Comparison of ENCODE assay signal across 20 cellular contexts in the genomic region with DNA sequence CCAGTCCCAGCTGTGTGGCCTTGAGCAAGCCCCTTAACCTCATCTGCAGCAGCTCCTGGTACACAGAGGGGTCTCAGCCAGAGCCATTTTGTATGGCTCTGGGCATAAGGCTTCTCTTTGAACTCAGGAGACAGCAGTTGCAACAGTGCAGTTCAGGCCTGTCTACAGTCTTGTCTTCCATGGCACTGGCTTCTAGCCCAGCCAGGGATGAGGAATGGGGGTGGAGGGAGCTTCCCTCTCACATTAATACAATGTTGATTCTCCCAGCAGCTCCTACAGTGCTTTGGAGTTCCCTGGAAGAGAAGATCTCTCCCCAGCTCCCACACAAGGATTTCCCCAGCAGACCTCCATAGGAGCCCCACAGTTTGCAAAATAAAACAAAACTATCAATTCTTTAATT.
DNase-seq lines count a peak whose midpoint lies in the region; ATAC-seq and TF ChIP-seq lines count a peak whose summit lies in the region.
"Had no signal": no experiment of that assay in that cellular context is flagged by ENCODE, and none has a peak within 500 bp of the region (broad histone marks: within the 10 kb centered on the region; RNA-seq: fewer than 3 reads in every experiment).

No MANE protein-coding gene starts in this region.

- DNase-seq in NCI-H146 (lab: John Stamatoyannopoulos, UW) (peak; percentile 33), NCI-H146 treated with DMSO at 0.1 percent for 48 hours (lab: John Stamatoyannopoulos, UW; ENCODE audit: unreplicated experiment) (no peak), A172 (ENCODE audit: low spot score) (no peak)
- DNase-seq: CD4-positive, CD25-positive, alpha-beta regulatory T cell; DMS 273 treated with DMSO at 0.1 percent for 48 hours; DND-41; KBM-7; NCI-H187 treated with DMSO at 0.1 percent for 48 hours; NCI-H510A; NCI-H774; PC-9; SIG-M5 had no signal

- H3K4me3 ChIP-seq in HUES64 (ENCODE audit: low read length), result no peak overlapping the region
- H3K4me3 ChIP-seq in rectal smooth muscle tissue (ENCODE audit: low read length), result no peak overlapping the region
- H3K4me3 ChIP-seq: PC-9 had no signal

- H3K27me3 ChIP-seq in HUES64 (ENCODE audit: insufficient read depth, low read length), result no peaks in the 10 kb centered on the region
- H3K27me3 ChIP-seq in rectal smooth muscle tissue (ENCODE audit: control insufficient read depth, insufficient read depth, low read length), result no peaks in the 10 kb centered on the region
- H3K27me3 ChIP-seq: BE2C had no signal

- no peak overlapping the region for H3K9ac ChIP-seq in HUES64 (ENCODE audit: low read depth, low read length)
- H3K9ac ChIP-seq in rectal smooth muscle tissue (ENCODE audit: low read length), result no peak overlapping the region

- H3K27me3 Mint-ChIP-seq in brain, result peaks cover 7% of the 10 kb centered on the region

- H3K36me3 ChIP-seq in HUES64 (ENCODE audit: insufficient read depth, low read length), result no peaks in the 10 kb centered on the region
- H3K36me3 ChIP-seq in rectal smooth muscle tissue (ENCODE audit: control insufficient read depth, insufficient read depth, low read length), result no peaks in the 10 kb centered on the region
- H3K36me3 ChIP-seq: BE2C had no signal

- peaks cover 73% of the 10 kb centered on the region for H3K4me1 Mint-ChIP-seq in brain
- H3K4me1 Mint-ChIP-seq: CD4-positive, CD25-positive, alpha-beta regulatory T cell had no signal

- H3K27ac ChIP-seq in HUES64 (ENCODE audit: low read depth, low read length), result peak overlapping the region; percentile 24; the same call in 1 of the 2 replicates
- peak overlapping the region; percentile 26 for H3K27ac ChIP-seq in rectal smooth muscle tissue (ENCODE audit: low read depth, low read length)
- H3K27ac ChIP-seq: 22Rv1, PC-9, RWPE1 had no signal

- H3K4me3 Mint-ChIP-seq in brain, result no peak overlapping the region
- H3K4me3 Mint-ChIP-seq: CD4-positive, CD25-positive, alpha-beta regulatory T cell had no signal

- peak overlapping the region; percentile 46 to 85 (median 82) for H3K27ac Mint-ChIP-seq in brain
- H3K27ac Mint-ChIP-seq: CD4-positive, CD25-positive, alpha-beta regulatory T cell had no signal

- H3K9me3 ChIP-seq in HUES64 (ENCODE audit: insufficient read depth, low read depth, low read length), result no peaks in the 10 kb centered on the region; the same call in 1 of the 2 replicates
- H3K9me3 ChIP-seq: BE2C had no signal

- peaks cover 0 to 5% (median 2%) of the 10 kb centered on the region in 5 experiments for H3K9me3 Mint-ChIP-seq in brain

- ATAC-seq in GM21528 (IDR thresholded peaks at IDR 0.05; ENCODE audit: low FRiP score, unreplicated experiment) (no peak), GM18858 (IDR thresholded peaks at IDR 0.05; ENCODE audit: unreplicated experiment) (no peak)

- H3K36me3 Mint-ChIP-seq in brain, result no peaks in the 10 kb centered on the region
- H3K36me3 Mint-ChIP-seq: CD4-positive, CD25-positive, alpha-beta regulatory T cell had no signal

- no peak for TF ChIP-seq CTCF in brain (conservative IDR thresholded peaks at IDR 0.05)

- H3K4me1 ChIP-seq in HUES64 (ENCODE audit: insufficient read depth, low read length) (peaks cover 18% of the 10 kb centered on the region), rectal smooth muscle tissue (ENCODE audit: control insufficient read depth, insufficient read depth, low read length) (peaks cover 10% of the 10 kb centered on the region)
